ENCODE assay signal across 8 cellular contexts in genomic region chr20:2693286-2693995, GRCh38. TPM values are rescaled to one million over a fixed set of nuclear protein-coding genes. Genes with fewer than 3 reads are reported as not detected.
DNase-seq lines count a peak whose midpoint lies in the region; ATAC-seq and TF ChIP-seq lines count a peak whose summit lies in the region.

No MANE protein-coding gene starts in this region.

- TF ChIP-seq POLR2A in adrenal gland (IDR thresholded peaks at IDR 0.05) = no peak

- intact Hi-C loops in adrenal gland (cut with DNase I) = no loop called here

- WGBS in adrenal gland, 4 donors = 3 to 20% (median 3%) methylated on average over 1 to 87 of the region's 88 CpGs; no CpG with 5 or more reads in 1 of the 4 donors

- DNase-seq in GM20000 (ENCODE audit: low spot score) (peak; percentile 88), SK-N-DZ (ENCODE audit: low spot score) (peak; percentile 51), adrenal gland (peak in 4 of 7 donors; percentile 19 to 51 (median 34)), iPS-NIHi7 (ENCODE audit: extremely low spot score) (peak; percentile 51), NCI-H2107 (lab: John Stamatoyannopoulos, UW) (no peak)
- peak; percentile 33 to 34 for DNase-seq in stimulated activated CD4-positive, alpha-beta T cell treated with anti-CD3 and anti-CD28 coated beads, Interleukin-2, amount 100 ng/mL, for 48 hours

- no peak for ATAC-seq in GM21723 (IDR thresholded peaks at IDR 0.05; ENCODE audit: unreplicated experiment)
- no peak for ATAC-seq in HG03039 (IDR thresholded peaks at IDR 0.05; ENCODE audit: unreplicated experiment)

- no peaks in the 10 kb centered on the region for H3K36me3 ChIP-seq in adrenal gland (replicated peaks in 1 of 2)

- TF ChIP-seq CTCF in GM20000 (IDR thresholded peaks at IDR 0.05; ENCODE audit: extremely low read depth, missing control alignments) (no peak), adrenal gland (IDR thresholded peaks at IDR 0.05) (no peak)

- H3K4me3 ChIP-seq in adrenal gland = peak overlapping the region in 1 of 4 donors; percentile 54

- no peaks in the 10 kb centered on the region for H3K27me3 ChIP-seq in adrenal gland

- H3K9me3 ChIP-seq in adrenal gland (replicated peaks in 1 of 3) = no peaks in the 10 kb centered on the region

- peak overlapping the region in 1 of 5 donors; percentile 87 for H3K27ac ChIP-seq in adrenal gland

- H3K4me1 ChIP-seq in adrenal gland (replicated peaks in 1 of 2) = peaks cover 0 to 3% of the 10 kb centered on the region in 2 donors

RNA-seq across cellular contexts. Expression of gene EBF4, which starts 0.9 kb away (rescaled TPM):
- polyA plus RNA-seq in SK-N-DZ (2014; cell fraction: cytosol; rRNA removed) = 18.6 and 24.6 TPM in 2 replicates
- polyA plus RNA-seq in SK-N-DZ (2014; cell fraction: nucleus; rRNA removed) = 120 and 146 TPM in 2 replicates
- 10 to 100 TPM in 4 of 8 donors, 1 to 10 TPM in 4; 2.8 to 13.3 (median 10.2) TPM for total RNA-seq in adrenal gland
- 10 to 100 TPM in 2 of 3 donors, 1 to 10 TPM in 1; 1.6 to 29.7 (median 14.1) TPM for polyA plus RNA-seq in adrenal gland

RNA-seq across cellular contexts. Expression of gene IDH3B, which starts 29.4 kb away (rescaled TPM):
- 222 and 231 TPM in 2 replicates for polyA plus RNA-seq in SK-N-DZ (2014; cell fraction: cytosol; rRNA removed)
- polyA plus RNA-seq in SK-N-DZ (2014; cell fraction: nucleus; rRNA removed) = 452 and 535 TPM in 2 replicates
- total RNA-seq in adrenal gland = 100 to 1,000 TPM in 6 of 8 donors, 10 to 100 TPM in 2; 79.0 to 220 (median 111) TPM
- polyA plus RNA-seq in adrenal gland = 100 to 1,000 TPM; 101 to 113 (median 104) TPM

RNA-seq across cellular contexts. Expression of gene NOP56, which starts 41.0 kb away (rescaled TPM):
- polyA plus RNA-seq in SK-N-DZ (2014; cell fraction: cytosol; rRNA removed) = 390 and 441 TPM in 2 replicates
- polyA plus RNA-seq in SK-N-DZ (2014; cell fraction: nucleus; rRNA removed) = 1,635 and 2,094 TPM in 2 replicates
- 100 to 1,000 TPM in 1 of 8 donors, 10 to 100 TPM in 7; 52.5 to 116 (median 72.9) TPM for total RNA-seq in adrenal gland
- 100 to 1,000 TPM; 126 to 181 (median 166) TPM for polyA plus RNA-seq in adrenal gland
